ENCODE assay signal across 1 cellular context in genomic region chr11:77074205-77074604, GRCh38.
TF ChIP-seq lines count a peak whose summit lies in the region.

No MANE protein-coding gene starts in this region.

TF ChIP-seq in IMR-90, 13 proteins besides CTCF, POLR2A, EP300 and RAD21 (continued from another document):
- TF ChIP-seq ELK1 (IDR thresholded peaks at IDR 0.05; ENCODE audit: borderline replicate concordance, low read depth, low read length) (no peak), RCOR1 (IDR thresholded peaks at IDR 0.05; ENCODE audit: insufficient replicate concordance, low read length) (no peak)
